39 cellular contexts compared by ENCODE assay signal in the genomic region with DNA sequence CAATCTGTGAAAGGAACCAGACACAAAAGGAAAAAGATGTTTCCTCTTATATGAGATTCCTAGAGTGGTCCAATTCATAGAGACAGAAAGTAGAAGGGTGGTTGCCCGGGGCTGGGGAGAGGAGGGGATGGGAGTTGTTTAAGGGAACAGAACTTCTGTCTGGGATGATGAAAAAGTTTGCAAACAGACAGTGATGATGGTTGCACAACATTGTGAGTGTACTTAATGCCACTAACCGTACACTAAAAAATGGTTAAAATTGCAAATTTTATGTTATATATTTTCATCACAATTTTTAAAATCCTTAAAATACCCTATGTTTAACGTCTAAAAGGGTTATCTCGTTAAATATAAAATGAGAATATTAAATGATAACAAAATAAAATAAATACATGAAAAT. TPM values are rescaled to one million over a fixed set of nuclear protein-coding genes. Genes with fewer than 3 reads are reported as not detected.
"Had no signal": no experiment of that assay in that cellular context is flagged by ENCODE, and none has a peak within 500 bp of the region (broad histone marks: within the 10 kb centered on the region; RNA-seq: fewer than 3 reads in every experiment).

No MANE protein-coding gene starts in this region.

- H3K9me3 Mint-ChIP-seq: activated B cell treated with CpG ODN at 0.5 μM for 24 hours; activated CD4-positive, alpha-beta memory T cell treated with anti-CD3 and anti-CD28 coated beads for 36 hours; activated CD4-positive, alpha-beta T cell treated with anti-CD3 and anti-CD28 coated beads, Interleukin-2, amount 10 ng/mL, durations not matched to agents 24 days and 14 days; activated CD8-positive, alpha-beta T cell treated with anti-CD3 and anti-CD28 coated beads for 36 hours; activated naive CD4-positive, alpha-beta T cell treated with anti-CD3 and anti-CD28 coated beads for 36 hours; activated naive CD4-positive, alpha-beta T cell treated with anti-CD3 and anti-CD28 coated beads, Interleukin-2, amount 50 U/mL, for 72 hours; activated naive CD8-positive, alpha-beta T cell treated with anti-CD3 and anti-CD28 coated beads for 36 hours; activated T-cell treated with anti-CD3 and anti-CD28 coated beads, Interleukin-2, amount 50 U/mL, for 4 hours; activated T-cell treated with anti-CD3 and anti-CD28 coated beads, Interleukin-2, amount 50 U/mL, for 72 hours; activated T-helper 1 cell treated with anti-CD3 and anti-CD28 coated beads, Interleukin-12 subunit alpha, Interleukin-12 subunit beta, Interleukin-2, Interleukin-4 antibody, amounts not matched to agents 30 ng/mL and 10 ng/mL and 1 ng/mL, durations not matched to agents 14 hours and 24 hours and 36 hours; activated T-helper 17 cell treated with anti-CD3 and anti-CD28 coated beads, Interleukin-2, amount 50 U/mL, for 72 hours; T-helper 1 cell treated with Interleukin-12 subunit alpha and Interleukin-12 subunit beta and Interleukin-4 antibody, amounts not matched to agents 30 μg/mL and 1 μg/mL, for 36 hours; T-helper 2 cell treated with Interferon-gamma antibody and Interleukin-4, amounts not matched to agents 5 μg/mL and 100 μg/mL, for 36 hours had no signal

- H3K4me3 Mint-ChIP-seq: activated B cell treated with CpG ODN at 0.5 μM for 24 hours; activated CD4-positive, alpha-beta memory T cell treated with anti-CD3 and anti-CD28 coated beads for 36 hours; activated CD4-positive, alpha-beta T cell treated with anti-CD3 and anti-CD28 coated beads, Interleukin-2, amount 10 ng/mL, durations not matched to agents 24 days and 14 days; activated CD8-positive, alpha-beta T cell treated with anti-CD3 and anti-CD28 coated beads for 36 hours; activated naive CD4-positive, alpha-beta T cell treated with anti-CD3 and anti-CD28 coated beads for 36 hours; activated naive CD8-positive, alpha-beta T cell treated with anti-CD3 and anti-CD28 coated beads for 36 hours; activated T-cell treated with anti-CD3 and anti-CD28 coated beads, Interleukin-2, amount 50 U/mL, for 4 hours; activated T-cell treated with anti-CD3 and anti-CD28 coated beads, Interleukin-2, amount 50 U/mL, for 72 hours; activated T-helper 1 cell treated with anti-CD3 and anti-CD28 coated beads, Interleukin-12 subunit alpha, Interleukin-12 subunit beta, Interleukin-2, Interleukin-4 antibody, amounts not matched to agents 30 ng/mL and 10 ng/mL and 1 ng/mL, durations not matched to agents 14 hours and 24 hours and 36 hours; activated T-helper 17 cell treated with anti-CD3 and anti-CD28 coated beads, Interleukin-2, amount 50 U/mL, for 72 hours; T-helper 1 cell treated with Interleukin-12 subunit alpha and Interleukin-12 subunit beta and Interleukin-4 antibody, amounts not matched to agents 30 μg/mL and 1 μg/mL, for 36 hours; T-helper 2 cell treated with Interferon-gamma antibody and Interleukin-4, amounts not matched to agents 5 μg/mL and 100 μg/mL, for 36 hours had no signal

- H3K27me3 Mint-ChIP-seq: activated naive CD8-positive, alpha-beta T cell treated with anti-CD3 and anti-CD28 coated beads for 36 hours had no signal

- ATAC-seq: activated CD8-positive, alpha-beta T cell treated with anti-CD3 and anti-CD28 coated beads for 36 hours; activated naive CD4-positive, alpha-beta T cell treated with anti-CD3 and anti-CD28 coated beads, Interleukin-2, amount 50 U/mL, for 72 hours; activated T-cell treated with anti-CD3 and anti-CD28 coated beads, Interleukin-2, amount 50 U/mL, for 4 hours; activated T-cell treated with anti-CD3 and anti-CD28 coated beads, Interleukin-2, amount 50 U/mL, for 72 hours; activated T-helper 17 cell treated with anti-CD3 and anti-CD28 coated beads, Interleukin-2, amount 50 U/mL, for 72 hours; body of pancreas had no signal

- H3K4me3 ChIP-seq: adrenal gland, body of pancreas, breast epithelium had no signal

- H3K9me3 ChIP-seq: adrenal gland, body of pancreas, breast epithelium had no signal

- H3K36me3 ChIP-seq: adrenal gland, brain microvascular endothelial cell, breast epithelium, WERI-Rb-1 had no signal

- DNase-seq: activated B cell treated with CpG ODN at 0.5 μM for 24 hours; activated CD4-positive, alpha-beta memory T cell treated with anti-CD3 and anti-CD28 coated beads for 36 hours; activated CD4-positive, alpha-beta T cell treated with anti-CD3 and anti-CD28 coated beads for 4 hours; activated CD4-positive, alpha-beta T cell treated with anti-CD3 and anti-CD28 coated beads, Interleukin-2, amount 10 ng/mL, durations not matched to agents 24 days and 14 days; activated CD4-positive, alpha-beta T cell treated with anti-CD3 and anti-CD28 coated beads, Interleukin-2, amount 50 U/mL, for 1 hour; activated CD4-positive, alpha-beta T cell treated with anti-CD3 and anti-CD28 coated beads, Interleukin-2, amount 50 U/mL, for 4 hours; activated CD4-positive, CD25-positive, alpha-beta regulatory T cell treated with anti-CD3 and anti-CD28 coated beads, Interleukin-2, amount 50 U/mL, for 72 hours; activated CD8-positive, alpha-beta memory T cell treated with anti-CD3 and anti-CD28 coated beads, Interleukin-2, amount 50 U/mL, for 4 hours; activated CD8-positive, alpha-beta T cell treated with anti-CD3 and anti-CD28 coated beads for 36 hours; activated effector memory CD4-positive, alpha-beta T cell treated with anti-CD3 and anti-CD28 coated beads, Interleukin-2, amount 50 U/mL, for 16 hours; activated gamma-delta T cell treated with Interleukin-2 at 50 U/mL for 16 hours; activated naive CD4-positive, alpha-beta T cell; activated naive CD4-positive, alpha-beta T cell treated with anti-CD3 and anti-CD28 coated beads for 36 hours; activated naive CD4-positive, alpha-beta T cell treated with anti-CD3 and anti-CD28 coated beads, Interleukin-2, amount 50 U/mL, for 16 hours; activated naive CD8-positive, alpha-beta T cell treated with anti-CD3 and anti-CD28 coated beads for 36 hours; activated T-cell treated with anti-CD3 and anti-CD28 coated beads for 4 hours; activated T-cell treated with anti-CD3 and anti-CD28 coated beads, Interleukin-2, amount 50 U/mL, for 1 hour; activated T-cell treated with anti-CD3 and anti-CD28 coated beads, Interleukin-2, amount 50 U/mL, for 4 hours; activated T-cell treated with anti-CD3 and anti-CD28 coated beads, Interleukin-2, amount 50 U/mL, for 72 hours; adrenal gland; amniotic stem cell; aorta; body of pancreas; brain microvascular endothelial cell; central memory CD4-positive, alpha-beta T cell; T-helper 1 cell; T-helper 2 cell; T-helper 9 cell; WERI-Rb-1 had no signal

- H3K27me3 ChIP-seq: adrenal gland, body of pancreas, breast epithelium had no signal

- H3K4me1 Mint-ChIP-seq: activated B cell treated with CpG ODN at 0.5 μM for 24 hours; activated CD4-positive, alpha-beta T cell treated with anti-CD3 and anti-CD28 coated beads, Interleukin-2, amount 10 ng/mL, durations not matched to agents 24 days and 14 days; activated naive CD8-positive, alpha-beta T cell treated with anti-CD3 and anti-CD28 coated beads for 36 hours; activated T-helper 17 cell treated with anti-CD3 and anti-CD28 coated beads, Interleukin-2, amount 50 U/mL, for 72 hours had no signal

- H3K27ac ChIP-seq: adrenal gland, body of pancreas, brain microvascular endothelial cell, breast epithelium, WERI-Rb-1 had no signal

- H3K27ac Mint-ChIP-seq: activated B cell treated with CpG ODN at 0.5 μM for 24 hours; activated CD4-positive, alpha-beta memory T cell treated with anti-CD3 and anti-CD28 coated beads for 36 hours; activated CD4-positive, alpha-beta T cell treated with anti-CD3 and anti-CD28 coated beads, Interleukin-2, amount 10 ng/mL, durations not matched to agents 24 days and 14 days; activated CD8-positive, alpha-beta T cell treated with anti-CD3 and anti-CD28 coated beads for 36 hours; activated naive CD4-positive, alpha-beta T cell treated with anti-CD3 and anti-CD28 coated beads for 36 hours; activated naive CD4-positive, alpha-beta T cell treated with anti-CD3 and anti-CD28 coated beads, Interleukin-2, amount 50 U/mL, for 72 hours; activated naive CD8-positive, alpha-beta T cell treated with anti-CD3 and anti-CD28 coated beads for 36 hours; activated T-cell treated with anti-CD3 and anti-CD28 coated beads, Interleukin-2, amount 50 U/mL, for 72 hours; activated T-helper 1 cell treated with anti-CD3 and anti-CD28 coated beads, Interleukin-12 subunit alpha, Interleukin-12 subunit beta, Interleukin-2, Interleukin-4 antibody, amounts not matched to agents 30 ng/mL and 10 ng/mL and 1 ng/mL, durations not matched to agents 14 hours and 24 hours and 36 hours; activated T-helper 17 cell treated with anti-CD3 and anti-CD28 coated beads, Interleukin-2, amount 50 U/mL, for 72 hours; T-helper 1 cell treated with Interleukin-12 subunit alpha and Interleukin-12 subunit beta and Interleukin-4 antibody, amounts not matched to agents 30 μg/mL and 1 μg/mL, for 36 hours; T-helper 2 cell treated with Interferon-gamma antibody and Interleukin-4, amounts not matched to agents 5 μg/mL and 100 μg/mL, for 36 hours had no signal

- H3K4me1 ChIP-seq: adrenal gland, body of pancreas, breast epithelium had no signal

- FAIRE-seq: astrocyte had no signal

- H3K36me3 Mint-ChIP-seq: activated CD4-positive, alpha-beta memory T cell treated with anti-CD3 and anti-CD28 coated beads for 36 hours; activated naive CD4-positive, alpha-beta T cell treated with anti-CD3 and anti-CD28 coated beads, Interleukin-2, amount 50 U/mL, for 72 hours; activated naive CD8-positive, alpha-beta T cell treated with anti-CD3 and anti-CD28 coated beads for 36 hours had no signal

RNA-seq across cellular contexts. Expression of gene CLEC2L, which starts 11.8 kb away (rescaled TPM):
- total RNA-seq: activated B cell treated with CpG ODN at 0.5 μM for 24 hours; activated CD4-positive, alpha-beta memory T cell treated with anti-CD3 and anti-CD28 coated beads for 36 hours; activated CD4-positive, alpha-beta T cell treated with anti-CD3 and anti-CD28 coated beads, Interleukin-2, amount 10 ng/mL, durations not matched to agents 24 days and 14 days; activated CD8-positive, alpha-beta memory T cell treated with anti-CD3 and anti-CD28 coated beads for 36 hours; activated CD8-positive, alpha-beta T cell treated with anti-CD3 and anti-CD28 coated beads for 36 hours; activated naive CD4-positive, alpha-beta T cell treated with anti-CD3 and anti-CD28 coated beads for 36 hours; activated naive CD4-positive, alpha-beta T cell treated with anti-CD3 and anti-CD28 coated beads, Interleukin-2, amount 50 U/mL, for 72 hours; activated naive CD8-positive, alpha-beta T cell treated with anti-CD3 and anti-CD28 coated beads for 36 hours; activated T-cell treated with anti-CD3 and anti-CD28 coated beads, Interleukin-2, amount 50 U/mL, for 4 hours; activated T-cell treated with anti-CD3 and anti-CD28 coated beads, Interleukin-2, amount 50 U/mL, for 72 hours; activated T-helper 1 cell treated with anti-CD3 and anti-CD28 coated beads, Interleukin-12 subunit alpha, Interleukin-12 subunit beta, Interleukin-2, Interleukin-4 antibody, amounts not matched to agents 30 ng/mL and 10 ng/mL and 1 ng/mL, durations not matched to agents 14 hours and 24 hours and 36 hours; activated T-helper 17 cell treated with anti-CD3 and anti-CD28 coated beads, Interleukin-2, amount 50 U/mL, for 72 hours; aorta; astrocyte; body of pancreas; breast epithelium; cardiac septum had no signal
- polyA plus RNA-seq: adrenal gland, aorta had no signal

RNA-seq across cellular contexts. Expression of gene KLRG2, which starts 51.8 kb away (rescaled TPM):
- total RNA-seq: activated B cell treated with CpG ODN at 0.5 μM for 24 hours; activated T-helper 17 cell treated with anti-CD3 and anti-CD28 coated beads, Interleukin-2, amount 50 U/mL, for 72 hours; aorta; cardiac septum; cerebellum had no signal
- polyA plus RNA-seq: aorta had no signal
